2 cellular contexts compared by ENCODE assay signal in the genomic region with DNA sequence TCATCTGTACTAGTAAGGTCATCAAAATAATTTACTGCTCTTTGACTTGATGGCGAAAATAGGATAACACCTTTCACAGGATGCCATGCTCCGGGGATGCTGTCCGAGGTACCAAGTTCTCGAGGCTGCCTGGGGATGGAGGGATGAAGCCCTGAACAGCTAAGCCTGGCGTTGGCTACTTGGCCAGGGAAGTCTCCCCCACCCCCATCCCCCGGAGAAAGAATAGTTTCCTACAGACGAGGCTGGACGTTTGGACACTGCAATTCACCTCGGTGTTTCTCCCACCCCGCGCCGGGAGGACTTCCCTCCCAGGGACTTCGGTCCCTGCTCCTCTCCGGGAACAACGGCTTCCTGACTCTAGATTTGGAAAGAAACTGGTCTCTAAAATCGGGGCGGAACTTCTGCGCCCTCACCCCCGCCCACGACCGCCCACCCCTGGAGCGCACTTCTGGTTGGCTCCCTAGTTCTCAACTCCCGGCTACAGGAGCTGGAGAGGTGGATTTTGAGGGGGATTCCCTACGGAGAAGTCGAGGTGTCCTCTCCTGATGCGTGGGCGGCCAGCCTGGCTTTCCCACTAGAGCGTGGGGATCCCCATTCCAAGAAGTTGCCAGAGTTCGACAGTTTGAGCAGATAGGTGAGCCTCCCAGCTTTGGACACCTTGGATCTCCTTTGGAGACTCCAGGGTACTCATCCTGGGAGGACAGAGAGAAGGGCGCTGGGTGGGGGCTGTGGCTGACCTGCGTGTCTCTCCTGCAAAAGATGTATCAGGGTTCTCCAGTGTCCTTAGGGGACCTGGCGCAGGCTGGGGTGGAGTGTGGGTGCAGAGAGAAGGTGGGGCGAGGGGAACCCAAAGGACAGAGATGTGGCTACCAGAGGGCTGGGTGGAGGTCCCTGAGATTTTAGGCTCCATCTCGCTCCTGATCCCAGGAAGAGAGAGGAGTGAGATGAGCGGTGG.
TF ChIP-seq lines count a peak whose summit lies in the region.

No MANE protein-coding gene starts in this region.

TF ChIP-seq in GM12878, 131 proteins besides CTCF, POLR2A, EP300 and RAD21:
- TF ChIP-seq REST (IDR thresholded peaks at IDR 0.05; ENCODE audit: low read depth, low read length) = peak; percentile 68; the same call in 1 of the 2 replicates
- TF ChIP-seq RCOR1 (conservative IDR thresholded peaks at IDR 0.05; ENCODE audit: low read depth, low read length) = no peak

TF ChIP-seq in HepG2, 621 proteins besides CTCF, POLR2A, EP300 and RAD21:
- TF ChIP-seq ZFP36 (IDR thresholded peaks at IDR 0.05; ENCODE audit: borderline replicate concordance, low read depth, low read length, partially characterized antibody) (no peak), MTF2 (CRISPR knock-in tag; IDR thresholded peaks at IDR 0.05; ENCODE audit: borderline replicate concordance) (no peak), SIN3A (IDR thresholded peaks at IDR 0.05; ENCODE audit: borderline replicate concordance, low read depth, low read length) (no peak), HOXA5 (CRISPR knock-in tag; IDR thresholded peaks at IDR 0.05) (no peak), ZNF615 (CRISPR knock-in tag; IDR thresholded peaks at IDR 0.05; ENCODE audit: borderline replicate concordance) (no peak), REST (IDR thresholded peaks at IDR 0.05; ENCODE audit: borderline replicate concordance in 1 of 2, low read depth in 1 of 2, low read length in 2 of 2) (peak; percentile 35 to 87), MIER2 (CRISPR knock-in tag; IDR thresholded peaks at IDR 0.05) (0 out of 2 replicates have a peak, but pooled peaks have one; percentile 50), ZNF354B (CRISPR knock-in tag; IDR thresholded peaks at IDR 0.05) (no peak)
- TF ChIP-seq, protein P1, sequence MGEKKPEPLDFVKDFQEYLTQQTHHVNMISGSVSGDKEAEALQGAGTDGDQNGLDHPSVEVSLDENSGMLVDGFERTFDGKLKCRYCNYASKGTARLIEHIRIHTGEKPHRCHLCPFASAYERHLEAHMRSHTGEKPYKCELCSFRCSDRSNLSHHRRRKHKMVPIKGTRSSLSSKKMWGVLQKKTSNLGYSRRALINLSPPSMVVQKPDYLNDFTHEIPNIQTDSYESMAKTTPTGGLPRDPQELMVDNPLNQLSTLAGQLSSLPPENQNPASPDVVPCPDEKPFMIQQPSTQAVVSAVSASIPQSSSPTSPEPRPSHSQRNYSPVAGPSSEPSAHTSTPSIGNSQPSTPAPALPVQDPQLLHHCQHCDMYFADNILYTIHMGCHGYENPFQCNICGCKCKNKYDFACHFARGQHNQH (CRISPR knock-in tag; IDR thresholded peaks at IDR 0.05) = no peak
